Comparison of ENCODE assay signal across 11 cellular contexts in genomic region chr1:222310830-222311229, GRCh38.
DNase-seq lines count a peak whose midpoint lies in the region; ATAC-seq and TF ChIP-seq lines count a peak whose summit lies in the region.
"Had no signal": no experiment of that assay in that cellular context is flagged by ENCODE, and none has a peak within 500 bp of the region (broad histone marks: within the 10 kb centered on the region; RNA-seq: fewer than 3 reads in every experiment).

No MANE protein-coding gene starts in this region.

- no peak overlapping the region for H3K4me3 ChIP-seq in spleen

- no peaks in the 10 kb centered on the region for H3K27me3 ChIP-seq in spleen (replicated peaks in 1 of 7)

- H3K27ac Mint-ChIP-seq in activated T-cell treated with anti-CD3 and anti-CD28 coated beads, Interleukin-2, amount 50 U/mL, for 72 hours: no peak overlapping the region
- H3K27ac Mint-ChIP-seq: activated naive CD8-positive, alpha-beta T cell treated with anti-CD3 and anti-CD28 coated beads, Interleukin-2, amount 50 U/mL, for 24 hours; endodermal cell had no signal

- no peaks in the 10 kb centered on the region for H3K36me3 Mint-ChIP-seq in activated T-cell treated with anti-CD3 and anti-CD28 coated beads, Interleukin-2, amount 50 U/mL, for 72 hours (ENCODE audit: insufficient read depth in 2 of 2)

- peak overlapping the region in 7 of 8 donors; percentile 43 to 66 (median 61) for H3K27ac ChIP-seq in spleen

- intact Hi-C loops in head of caudate nucleus (cut with DNase I) (no loop called here), spleen (cut with DNase I; ENCODE audit: low total_unique reads) (no loop called here)

- H3K4me1 ChIP-seq in spleen: peaks cover 0 to 13% (median 0%) of the 10 kb centered on the region in 6 donors

- H3K9me3 Mint-ChIP-seq in activated T-cell treated with anti-CD3 and anti-CD28 coated beads, Interleukin-2, amount 50 U/mL, for 72 hours: no peaks in the 10 kb centered on the region
- H3K9me3 Mint-ChIP-seq: activated naive CD8-positive, alpha-beta T cell treated with anti-CD3 and anti-CD28 coated beads, Interleukin-2, amount 50 U/mL, for 24 hours; endodermal cell had no signal

- no peak for TF ChIP-seq POLR2A in spleen (IDR thresholded peaks at IDR 0.05)

- no peaks in the 10 kb centered on the region for H3K9me3 ChIP-seq in spleen

- TF ChIP-seq CTCF in spleen (IDR thresholded peaks at IDR 0.05 in 8 of 11, conservative IDR thresholded peaks at IDR 0.05 in 3 of 11): no peak

- no peak for DNase-seq in activated T-cell treated with anti-CD3 and anti-CD28 coated beads, Interleukin-2, amount 50 U/mL, for 72 hours
- DNase-seq in activated T-cell treated with anti-CD3 and anti-CD28 coated beads for 4 hours: no peak
- DNase-seq in RPMI7951 (ENCODE audit: low read depth): peak; percentile 69
- peak; percentile 6 to 81 (median 42) for DNase-seq in head of caudate nucleus
- peak; percentile 81 for DNase-seq in spleen
- DNase-seq in OCI-M2 (lab: John Stamatoyannopoulos, UW; ENCODE audit: unreplicated experiment): no peak
- DNase-seq in NCI-H1048 (lab: John Stamatoyannopoulos, UW): no peak
- no peak for DNase-seq in NCI-H2029 treated with DMSO at 0.1 percent for 48 hours (lab: John Stamatoyannopoulos, UW)
- DNase-seq: activated naive CD8-positive, alpha-beta T cell treated with anti-CD3 and anti-CD28 coated beads, Interleukin-2, amount 50 U/mL, for 24 hours; endodermal cell; NCI-H1417 had no signal

- H3K4me1 Mint-ChIP-seq in activated T-cell treated with anti-CD3 and anti-CD28 coated beads, Interleukin-2, amount 50 U/mL, for 72 hours (ENCODE audit: low read depth): peaks cover 10% of the 10 kb centered on the region
- H3K4me1 Mint-ChIP-seq: endodermal cell had no signal

- H3K4me3 Mint-ChIP-seq in activated T-cell treated with anti-CD3 and anti-CD28 coated beads, Interleukin-2, amount 50 U/mL, for 72 hours: no peak overlapping the region
- H3K4me3 Mint-ChIP-seq: activated naive CD8-positive, alpha-beta T cell treated with anti-CD3 and anti-CD28 coated beads, Interleukin-2, amount 50 U/mL, for 24 hours; endodermal cell had no signal

- WGBS in spleen, 5 donors: 52 to 77% (median 65%) methylated on average over 5 of the region's 5 CpGs

- peak; percentile 54 to 58 for ATAC-seq in activated T-cell treated with anti-CD3 and anti-CD28 coated beads, Interleukin-2, amount 50 U/mL, for 72 hours (replicated peaks in 1 of 2)
- ATAC-seq: activated naive CD8-positive, alpha-beta T cell treated with anti-CD3 and anti-CD28 coated beads, Interleukin-2, amount 50 U/mL, for 24 hours had no signal

- H3K36me3 ChIP-seq in spleen: no peaks in the 10 kb centered on the region

- no peaks in the 10 kb centered on the region for H3K27me3 Mint-ChIP-seq in activated T-cell treated with anti-CD3 and anti-CD28 coated beads, Interleukin-2, amount 50 U/mL, for 72 hours (ENCODE audit: low read depth)
- H3K27me3 Mint-ChIP-seq: activated naive CD8-positive, alpha-beta T cell treated with anti-CD3 and anti-CD28 coated beads, Interleukin-2, amount 50 U/mL, for 24 hours had no signal

Comparison
In these comparisons a context has a peak if more than half of its experiments do, and no peak if none do; other contexts are left out.
1. DNase-seq: peak in RPMI7951 (single experiment), head of caudate nucleus (42 of 42) and spleen (single experiment); none in activated T-cell treated with anti-CD3 and anti-CD28 coated beads, Interleukin-2, amount 50 U/mL, for 72 hours (0 of 2), activated T-cell treated with anti-CD3 and anti-CD28 coated beads for 4 hours (single experiment), OCI-M2 (single experiment), NCI-H1048 (single experiment) and NCI-H2029 treated with DMSO at 0.1 percent for 48 hours (single experiment).